In genomic region chr13:99636728-99637353, GRCh38 we compare ENCODE assay signal across 14 cellular contexts. TPM values are rescaled to one million over a fixed set of nuclear protein-coding genes. Genes with fewer than 3 reads are reported as not detected.
DNase-seq lines count a peak whose midpoint lies in the region; ATAC-seq and TF ChIP-seq lines count a peak whose summit lies in the region.
"Had no signal": no experiment of that assay in that cellular context is flagged by ENCODE, and none has a peak within 500 bp of the region (broad histone marks: within the 10 kb centered on the region; RNA-seq: fewer than 3 reads in every experiment).

No MANE protein-coding gene starts in this region.

- H2AFZ ChIP-seq in smooth muscle cell (ENCODE audit: low read depth): no peak overlapping the region

- H3K9ac ChIP-seq in smooth muscle cell (ENCODE audit: low read depth): no peak overlapping the region

- H3K4me3 ChIP-seq in smooth muscle cell: no peak overlapping the region
- H3K4me3 ChIP-seq: lung, skin epidermis, thoracic aorta had no signal

- peak; percentile 78 for ATAC-seq in GM18867 (IDR thresholded peaks at IDR 0.05; ENCODE audit: unreplicated experiment)
- ATAC-seq in GM21528 (IDR thresholded peaks at IDR 0.05; ENCODE audit: low FRiP score, unreplicated experiment): peak; percentile 85
- peak; percentile 93 for ATAC-seq in HG03064 (IDR thresholded peaks at IDR 0.05; ENCODE audit: low read depth, unreplicated experiment)
- no peak for ATAC-seq in left lobe of liver

- H3K27ac ChIP-seq in smooth muscle cell (ENCODE audit: low read depth): no peak overlapping the region
- H3K27ac ChIP-seq: skin epidermis, thoracic aorta had no signal

- TF ChIP-seq CTCF in smooth muscle cell (IDR thresholded peaks at IDR 0.05; ENCODE audit: borderline replicate concordance, insufficient read depth, poor library complexity, severe bottlenecking): no peak

- H3K27me3 ChIP-seq in smooth muscle cell (ENCODE audit: low read depth): peaks cover 2% of the 10 kb centered on the region

- H3K79me2 ChIP-seq in smooth muscle cell (ENCODE audit: low read depth): no peaks in the 10 kb centered on the region

- no peaks in the 10 kb centered on the region for H3K36me3 ChIP-seq in smooth muscle cell (ENCODE audit: low read depth)
- H3K36me3 ChIP-seq: thoracic aorta had no signal

- H3F3A ChIP-seq in smooth muscle cell (ENCODE audit: low read depth): no peaks in the 10 kb centered on the region

- peak; percentile 21 for DNase-seq in ecto neural progenitor cell (ENCODE audit: low spot score)
- no peak for DNase-seq in SK-N-DZ (ENCODE audit: low spot score)
- DNase-seq in smooth muscle cell (lab: John Stamatoyannopoulos, UW; ENCODE audit: unreplicated experiment): no peak
- DNase-seq in left lobe of liver (ENCODE audit: low spot score): no peak
- DNase-seq in T-helper 2 cell: no peak
- DNase-seq: activated naive CD4-positive, alpha-beta T cell treated with anti-CD3 and anti-CD28 coated beads for 36 hours; GF-D8; GOT3 had no signal

- no peaks in the 10 kb centered on the region for H3K4me1 ChIP-seq in smooth muscle cell (ENCODE audit: low read depth)

- no peak overlapping the region for H3K4me2 ChIP-seq in smooth muscle cell

- H4K20me1 ChIP-seq in smooth muscle cell (ENCODE audit: low read depth): no peaks in the 10 kb centered on the region

- 98% methylated on average over 7 of the region's 7 CpGs for WGBS in smooth muscle cell (ENCODE audit: low lambda C conversion rate)

- no peaks in the 10 kb centered on the region for H3K9me3 ChIP-seq in smooth muscle cell (replicated peaks; ENCODE audit: low read depth)
- H3K9me3 ChIP-seq: thoracic aorta had no signal

RNA-seq across cellular contexts. Expression of gene CLYBL, which starts 30.4 kb away (rescaled TPM):
- polyA plus RNA-seq in SK-N-DZ (2014; cell fraction: cytosol; rRNA removed): 0.41 and 3.1 TPM in 2 replicates
- 0.52 and 1.2 TPM in 2 replicates for polyA plus RNA-seq in SK-N-DZ (2014; cell fraction: nucleus; rRNA removed)
- 4.3 and 12.5 TPM in 2 replicates for total RNA-seq in smooth muscle cell
- 5.8 and 8.1 TPM in 2 replicates for polyA plus RNA-seq in smooth muscle cell
- total RNA-seq in left lobe of liver: 45.0 TPM
